Comparison of ENCODE assay signal across 11 cellular contexts in the genomic region with DNA sequence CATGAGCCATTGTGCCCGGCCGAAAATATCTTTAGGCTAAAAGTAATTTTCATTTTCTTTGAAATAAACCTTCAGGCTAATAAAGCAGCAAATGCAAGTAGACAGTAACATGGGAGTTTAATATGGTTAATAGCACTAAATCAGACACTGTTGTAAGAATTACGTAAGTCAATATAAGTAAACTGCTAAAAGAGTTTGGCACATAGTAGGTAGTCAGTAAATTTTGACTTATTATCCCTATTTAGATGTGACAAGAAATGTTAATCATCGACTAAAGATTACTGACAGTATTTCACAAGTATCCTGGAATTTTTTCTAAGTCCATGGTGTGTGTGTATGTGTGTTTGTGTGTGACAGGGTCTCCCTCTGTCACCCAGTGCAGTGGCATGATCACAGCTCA. TPM values are rescaled to one million over a fixed set of nuclear protein-coding genes. Genes with fewer than 3 reads are reported as not detected.
DNase-seq lines count a peak whose midpoint lies in the region; ATAC-seq and TF ChIP-seq lines count a peak whose summit lies in the region.
"Had no signal": no experiment of that assay in that cellular context is flagged by ENCODE, and none has a peak within 500 bp of the region (broad histone marks: within the 10 kb centered on the region; RNA-seq: fewer than 3 reads in every experiment).

No MANE protein-coding gene starts in this region.

- POLR2A ChIA-PET in activated CD4-positive, alpha-beta T cell treated with anti-CD3 and anti-CD28 coated beads for 36 hours (lab: Charles Lee), result interaction anchor here (1.5 kb wide), 1 partner anchor 9 kb away, joined by 4 read pairs; no protein-coding TSS in a partner anchor

- TSS peak; percentile 4 for BruUV-seq in Calu3 (replicated peaks; lab: Mats Ljungman, UMichigan)

- H3K27me3 Mint-ChIP-seq in activated CD4-positive, alpha-beta T cell treated with anti-CD3 and anti-CD28 coated beads for 36 hours, result no peaks in the 10 kb centered on the region
- H3K27me3 Mint-ChIP-seq in Calu3 (ENCODE audit: unreplicated experiment), result no peaks in the 10 kb centered on the region
- H3K27me3 Mint-ChIP-seq in activated T-helper 2 cell treated with anti-CD3 and anti-CD28 coated beads, Interferon-gamma antibody, Interleukin-2, Interleukin-4, amounts not matched to agents 10 μg/mL and 5 μg/mL and 100 μg/mL, durations not matched to agents 14 hours and 24 hours and 36 hours (ENCODE audit: low read depth), result no peaks in the 10 kb centered on the region
- H3K27me3 Mint-ChIP-seq in neural crest cell (ENCODE audit: low read depth), result no peaks in the 10 kb centered on the region

- no peak for DNase-seq in activated CD4-positive, alpha-beta T cell treated with anti-CD3 and anti-CD28 coated beads for 36 hours
- no peak for DNase-seq in activated CD4-positive, alpha-beta T cell treated with anti-CD3 and anti-CD28 coated beads for 48 hours
- DNase-seq in Calu3, result no peak
- DNase-seq in activated T-helper 2 cell treated with anti-CD3 and anti-CD28 coated beads, Interferon-gamma antibody, Interleukin-2, Interleukin-4, amounts not matched to agents 10 μg/mL and 5 μg/mL and 100 μg/mL, durations not matched to agents 14 hours and 24 hours and 36 hours (ENCODE audit: low spot score), result no peak
- DNase-seq in neural crest cell (ENCODE audit: low read depth, low spot score), result no peak
- no peak for DNase-seq in NOMO-1 treated with dmso at 0.1 percent for 144 hours (lab: John Stamatoyannopoulos, UW; ENCODE audit: unreplicated experiment)
- DNase-seq: GM23248, lower lobe of right lung, NCI-H510A treated with DMSO at 0.1 percent for 48 hours had no signal

- H3K9me3 Mint-ChIP-seq in activated CD4-positive, alpha-beta T cell treated with anti-CD3 and anti-CD28 coated beads for 36 hours (ENCODE audit: low read depth), result no peaks in the 10 kb centered on the region
- no peaks in the 10 kb centered on the region for H3K9me3 Mint-ChIP-seq in Calu3 (ENCODE audit: low read depth, unreplicated experiment)
- H3K9me3 Mint-ChIP-seq in activated T-helper 2 cell treated with anti-CD3 and anti-CD28 coated beads, Interferon-gamma antibody, Interleukin-2, Interleukin-4, amounts not matched to agents 10 μg/mL and 5 μg/mL and 100 μg/mL, durations not matched to agents 14 hours and 24 hours and 36 hours, result no peaks in the 10 kb centered on the region
- no peaks in the 10 kb centered on the region for H3K9me3 Mint-ChIP-seq in neural crest cell

- H3K36me3 Mint-ChIP-seq in activated CD4-positive, alpha-beta T cell treated with anti-CD3 and anti-CD28 coated beads for 36 hours (ENCODE audit: low read depth), result peaks cover 65% of the 10 kb centered on the region
- H3K36me3 Mint-ChIP-seq in Calu3 (ENCODE audit: insufficient read depth, unreplicated experiment) (peaks cover 55% of the 10 kb centered on the region), neural crest cell (ENCODE audit: low read depth) (peaks cover 14% of the 10 kb centered on the region)
- peaks cover 67% of the 10 kb centered on the region for H3K36me3 Mint-ChIP-seq in activated T-helper 2 cell treated with anti-CD3 and anti-CD28 coated beads, Interferon-gamma antibody, Interleukin-2, Interleukin-4, amounts not matched to agents 10 μg/mL and 5 μg/mL and 100 μg/mL, durations not matched to agents 14 hours and 24 hours and 36 hours (ENCODE audit: low read depth)

- CTCF ChIA-PET in activated CD4-positive, alpha-beta T cell treated with anti-CD3 and anti-CD28 coated beads for 36 hours (lab: Charles Lee), result interaction anchor here (0.7 kb wide), 1 partner anchor 151 kb away, joined by 3 read pairs; no protein-coding TSS in a partner anchor
- CTCF ChIA-PET in Calu3 (lab: Charles Lee), result no interaction called here

- H3K4me3 Mint-ChIP-seq in activated CD4-positive, alpha-beta T cell treated with anti-CD3 and anti-CD28 coated beads for 36 hours, result peak overlapping the region; percentile 33
- H3K4me3 Mint-ChIP-seq in Calu3 (ENCODE audit: low read depth, unreplicated experiment) (no peak overlapping the region), neural crest cell (peak overlapping the region; percentile 64)
- peak overlapping the region; percentile 17 for H3K4me3 Mint-ChIP-seq in activated T-helper 2 cell treated with anti-CD3 and anti-CD28 coated beads, Interferon-gamma antibody, Interleukin-2, Interleukin-4, amounts not matched to agents 10 μg/mL and 5 μg/mL and 100 μg/mL, durations not matched to agents 14 hours and 24 hours and 36 hours (ENCODE audit: low read depth)

- peak overlapping the region; percentile 42 for H3K27ac Mint-ChIP-seq in activated CD4-positive, alpha-beta T cell treated with anti-CD3 and anti-CD28 coated beads for 36 hours
- H3K27ac Mint-ChIP-seq in Calu3 (ENCODE audit: unreplicated experiment) (no peak overlapping the region), neural crest cell (ENCODE audit: unreplicated experiment) (no peak overlapping the region)
- no peak overlapping the region for H3K27ac Mint-ChIP-seq in activated T-helper 2 cell treated with anti-CD3 and anti-CD28 coated beads, Interferon-gamma antibody, Interleukin-2, Interleukin-4, amounts not matched to agents 10 μg/mL and 5 μg/mL and 100 μg/mL, durations not matched to agents 14 hours and 24 hours and 36 hours

- intact Hi-C loops in activated CD4-positive, alpha-beta T cell treated with anti-CD3 and anti-CD28 coated beads for 36 hours (cut with DNase I, micrococcal nuclease), result loop anchor here in 1 of 2 experiments (5.0 kb wide), 1 partner anchor 89 kb away; the partner anchor contains the start of gene CCDC88C
- intact Hi-C loops in Calu3 (cut with micrococcal nuclease; ENCODE audit: unreplicated experiment), result no loop called here
- intact Hi-C loops in activated T-helper 2 cell treated with anti-CD3 and anti-CD28 coated beads, Interferon-gamma antibody, Interleukin-2, Interleukin-4, amounts not matched to agents 10 μg/mL and 5 μg/mL and 100 μg/mL, durations not matched to agents 14 hours and 24 hours and 36 hours (cut with micrococcal nuclease), result no loop called here

- peaks cover 55% of the 10 kb centered on the region for H3K4me1 Mint-ChIP-seq in activated CD4-positive, alpha-beta T cell treated with anti-CD3 and anti-CD28 coated beads for 36 hours
- peaks cover 9% of the 10 kb centered on the region for H3K4me1 Mint-ChIP-seq in Calu3 (ENCODE audit: low read depth, unreplicated experiment)
- peaks cover 38% of the 10 kb centered on the region for H3K4me1 Mint-ChIP-seq in activated T-helper 2 cell treated with anti-CD3 and anti-CD28 coated beads, Interferon-gamma antibody, Interleukin-2, Interleukin-4, amounts not matched to agents 10 μg/mL and 5 μg/mL and 100 μg/mL, durations not matched to agents 14 hours and 24 hours and 36 hours (ENCODE audit: low read depth)
- peaks cover 32% of the 10 kb centered on the region for H3K4me1 Mint-ChIP-seq in neural crest cell

- TF ChIP-seq CTCF in Calu3 (IDR thresholded peaks at IDR 0.05; ENCODE audit: unreplicated experiment) (no peak), neural crest cell (conservative IDR thresholded peaks at IDR 0.05) (no peak)

- no peak for ATAC-seq in activated CD4-positive, alpha-beta T cell treated with anti-CD3 and anti-CD28 coated beads for 36 hours
- no peak for ATAC-seq in HG02840 (IDR thresholded peaks at IDR 0.05; ENCODE audit: low FRiP score, unreplicated experiment)
- ATAC-seq in HG02885 (IDR thresholded peaks at IDR 0.05; ENCODE audit: poor library complexity, unreplicated experiment), result no peak
- ATAC-seq: lower lobe of right lung had no signal

RNA-seq across cellular contexts. Expression of gene PPP4R3A, which starts 3.9 kb away (rescaled TPM):
- total RNA-seq in activated CD4-positive, alpha-beta T cell treated with anti-CD3 and anti-CD28 coated beads for 36 hours, result 100 to 1,000 TPM; 105 to 122 TPM
- total RNA-seq in Calu3 (2022), result 71.9 and 82.2 TPM in 2 replicates
- total RNA-seq in activated T-helper 2 cell treated with anti-CD3 and anti-CD28 coated beads, Interferon-gamma antibody, Interleukin-2, Interleukin-4, amounts not matched to agents 10 μg/mL and 5 μg/mL and 100 μg/mL, durations not matched to agents 14 hours and 24 hours and 36 hours, result 104 and 121 TPM in 2 replicates
- total RNA-seq in neural crest cell, result 111 TPM in 2 replicates
